19 cellular contexts compared by ENCODE assay signal in genomic region chr10:37952051-37952815, GRCh38.
"Had no signal": no experiment of that assay in that cellular context is flagged by ENCODE, and none has a peak within 500 bp of the region (broad histone marks: within the 10 kb centered on the region; RNA-seq: fewer than 3 reads in every experiment).

No MANE protein-coding gene starts in this region.

- H3K4me3 Mint-ChIP-seq: activated CD4-positive, alpha-beta T cell treated with anti-CD3 and anti-CD28 coated beads, Interleukin-2, amount 10 ng/mL, durations not matched to agents 24 days and 14 days; activated naive CD4-positive, alpha-beta T cell treated with anti-CD3 and anti-CD28 coated beads for 36 hours; activated T-helper 17 cell treated with anti-CD3 and anti-CD28 coated beads, Interleukin-2, amount 50 U/mL, for 72 hours; immature natural killer cell; nephron progenitor cell; stimulated activated naive CD8-positive, alpha-beta T cell treated with anti-CD3 and anti-CD28 coated beads, Interleukin-15, amount 100 ng/mL, for 72 hours had no signal

- H3K27ac Mint-ChIP-seq: activated CD4-positive, alpha-beta T cell treated with anti-CD3 and anti-CD28 coated beads, Interleukin-2, amount 10 ng/mL, durations not matched to agents 24 days and 14 days; activated naive CD4-positive, alpha-beta T cell treated with anti-CD3 and anti-CD28 coated beads for 36 hours; activated T-helper 17 cell treated with anti-CD3 and anti-CD28 coated beads, Interleukin-2, amount 50 U/mL, for 72 hours; immature natural killer cell; nephron progenitor cell; stimulated activated naive CD8-positive, alpha-beta T cell treated with anti-CD3 and anti-CD28 coated beads, Interleukin-15, amount 100 ng/mL, for 72 hours had no signal

- H3K4me1 Mint-ChIP-seq: activated CD4-positive, alpha-beta T cell treated with anti-CD3 and anti-CD28 coated beads, Interleukin-2, amount 10 ng/mL, durations not matched to agents 24 days and 14 days; activated T-helper 17 cell treated with anti-CD3 and anti-CD28 coated beads, Interleukin-2, amount 50 U/mL, for 72 hours; immature natural killer cell; nephron progenitor cell; stimulated activated naive CD8-positive, alpha-beta T cell treated with anti-CD3 and anti-CD28 coated beads, Interleukin-15, amount 100 ng/mL, for 72 hours had no signal

- DNase-seq: activated CD4-positive, alpha-beta T cell treated with anti-CD3 and anti-CD28 coated beads, Interleukin-2, amount 10 ng/mL, durations not matched to agents 24 days and 14 days; activated CD8-positive, alpha-beta memory T cell treated with anti-CD3 and anti-CD28 coated beads for 24 hours; activated naive CD4-positive, alpha-beta T cell treated with anti-CD3 and anti-CD28 coated beads for 36 hours; adrenal gland; body of pancreas; central memory CD4-positive, alpha-beta T cell; cortex of kidney; effector CD8-positive, alpha-beta T cell; immature natural killer cell; nephron progenitor cell; ovary; stimulated activated CD4-positive, alpha-beta T cell treated with anti-CD3 and anti-CD28 coated beads, Interleukin-15, amount 100 ng/mL, for 24 hours; stimulated activated CD4-positive, alpha-beta T cell treated with anti-CD3 and anti-CD28 coated beads, Interleukin-4, amount 100 ng/mL, for 4 hours; stimulated activated naive CD8-positive, alpha-beta T cell treated with anti-CD3 and anti-CD28 coated beads, Interleukin-15, amount 100 ng/mL, for 72 hours; T-helper 1 cell; uterus had no signal

- H3K27me3 ChIP-seq: adrenal gland, body of pancreas, ovary, uterus had no signal

- H3K27ac ChIP-seq: adrenal gland, body of pancreas, epithelial cell of prostate, ovary, uterus had no signal

- H3K36me3 ChIP-seq: ovary, uterus had no signal

- H3K4me3 ChIP-seq: adrenal gland, body of pancreas, ovary, uterus had no signal

- ATAC-seq: activated T-helper 17 cell treated with anti-CD3 and anti-CD28 coated beads, Interleukin-2, amount 50 U/mL, for 72 hours; body of pancreas; left lobe of liver; stimulated activated naive CD8-positive, alpha-beta T cell treated with anti-CD3 and anti-CD28 coated beads, Interleukin-15, amount 100 ng/mL, for 72 hours had no signal

- H3K9me3 ChIP-seq: adrenal gland, body of pancreas, ovary, uterus had no signal

- H3K4me1 ChIP-seq: adrenal gland, body of pancreas, uterus had no signal

- H3K27me3 Mint-ChIP-seq: activated CD4-positive, alpha-beta T cell treated with anti-CD3 and anti-CD28 coated beads, Interleukin-2, amount 10 ng/mL, durations not matched to agents 24 days and 14 days; activated T-helper 17 cell treated with anti-CD3 and anti-CD28 coated beads, Interleukin-2, amount 50 U/mL, for 72 hours; stimulated activated naive CD8-positive, alpha-beta T cell treated with anti-CD3 and anti-CD28 coated beads, Interleukin-15, amount 100 ng/mL, for 72 hours had no signal
